Comparison of ENCODE assay signal across 9 cellular contexts in genomic region chr4:112490808-112491207, GRCh38. TPM values are rescaled to one million over a fixed set of nuclear protein-coding genes. Genes with fewer than 3 reads are reported as not detected.
"Had no signal": no experiment of that assay in that cellular context is flagged by ENCODE, and none has a peak within 500 bp of the region (broad histone marks: within the 10 kb centered on the region; RNA-seq: fewer than 3 reads in every experiment).

No MANE protein-coding gene starts in this region.

RNA-seq across cellular contexts. Expression of gene NEUROG2, which starts 25.2 kb away (rescaled TPM):
- total RNA-seq: activated B cell treated with CpG ODN at 0.5 μM for 24 hours; activated CD4-positive, alpha-beta memory T cell treated with anti-CD3 and anti-CD28 coated beads for 36 hours; activated CD4-positive, alpha-beta memory T cell treated with anti-CD3 and anti-CD28 coated beads, Interleukin-2, amount 10 ng/mL, durations not matched to agents 7 days and 5 days; activated CD4-positive, alpha-beta T cell treated with anti-CD3 and anti-CD28 coated beads, Interleukin-2, amount 10 ng/mL, durations not matched to agents 7 days and 5 days; activated CD8-positive, alpha-beta memory T cell treated with anti-CD3 and anti-CD28 coated beads for 36 hours; activated CD8-positive, alpha-beta T cell treated with anti-CD3 and anti-CD28 coated beads, Interleukin-2, amount 10 ng/mL, durations not matched to agents 7 days and 5 days; T-helper 1 cell treated with Interleukin-12 subunit alpha and Interleukin-12 subunit beta and Interleukin-4 antibody, amounts not matched to agents 30 ng/mL and 1 ng/mL, for 36 hours; T-helper 17 cell; T-helper 2 cell treated with Interferon-gamma antibody and Interleukin-4, amounts not matched to agents 100 ng/mL and 5 ng/mL, for 36 hours had no signal
